In the genomic region with DNA sequence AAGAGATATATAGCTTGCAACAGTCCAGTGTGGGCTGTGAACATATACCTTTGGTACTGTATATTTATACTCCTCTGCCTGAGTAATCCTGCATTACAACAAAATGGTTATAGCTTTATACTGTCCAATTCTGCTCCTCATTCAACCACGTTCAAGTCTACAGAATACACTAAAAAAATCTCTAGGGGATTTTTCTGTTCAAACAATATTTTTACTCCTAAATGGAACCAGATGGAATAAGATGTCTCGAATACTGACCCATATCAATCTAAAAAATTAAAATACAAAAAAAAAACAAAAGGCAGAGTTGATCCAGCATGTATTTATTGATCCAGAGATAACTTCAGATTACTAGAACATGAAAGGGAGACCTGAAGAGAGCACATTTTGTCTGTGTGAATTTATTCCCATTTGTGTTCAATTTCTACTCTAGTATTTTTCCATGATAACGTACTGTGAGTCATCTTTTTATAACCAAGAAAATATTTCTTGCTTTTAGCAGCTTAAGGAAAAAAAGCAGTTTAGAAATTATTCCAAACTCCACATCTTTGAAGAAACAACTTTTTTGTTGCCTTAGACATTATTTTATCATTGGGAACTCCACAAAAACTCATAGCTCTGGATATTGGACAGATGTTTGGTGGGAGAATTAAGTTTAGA, we compare ENCODE assay signal across 1 cellular context.
TF ChIP-seq lines count a peak whose summit lies in the region.

No MANE protein-coding gene starts in this region.

TF ChIP-seq in IMR-90, 13 proteins besides CTCF, POLR2A, EP300 and RAD21 (continued from another document):
- TF ChIP-seq, protein P1, sequence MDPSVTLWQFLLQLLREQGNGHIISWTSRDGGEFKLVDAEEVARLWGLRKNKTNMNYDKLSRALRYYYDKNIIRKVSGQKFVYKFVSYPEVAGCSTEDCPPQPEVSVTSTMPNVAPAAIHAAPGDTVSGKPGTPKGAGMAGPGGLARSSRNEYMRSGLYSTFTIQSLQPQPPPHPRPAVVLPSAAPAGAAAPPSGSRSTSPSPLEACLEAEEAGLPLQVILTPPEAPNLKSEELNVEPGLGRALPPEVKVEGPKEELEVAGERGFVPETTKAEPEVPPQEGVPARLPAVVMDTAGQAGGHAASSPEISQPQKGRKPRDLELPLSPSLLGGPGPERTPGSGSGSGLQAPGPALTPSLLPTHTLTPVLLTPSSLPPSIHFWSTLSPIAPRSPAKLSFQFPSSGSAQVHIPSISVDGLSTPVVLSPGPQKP (IDR thresholded peaks at IDR 0.05; ENCODE audit: borderline replicate concordance, low read depth, low read length): no peak
- no peak for TF ChIP-seq RCOR1 (IDR thresholded peaks at IDR 0.05; ENCODE audit: insufficient replicate concordance, low read length)
- TF ChIP-seq, protein P2, sequence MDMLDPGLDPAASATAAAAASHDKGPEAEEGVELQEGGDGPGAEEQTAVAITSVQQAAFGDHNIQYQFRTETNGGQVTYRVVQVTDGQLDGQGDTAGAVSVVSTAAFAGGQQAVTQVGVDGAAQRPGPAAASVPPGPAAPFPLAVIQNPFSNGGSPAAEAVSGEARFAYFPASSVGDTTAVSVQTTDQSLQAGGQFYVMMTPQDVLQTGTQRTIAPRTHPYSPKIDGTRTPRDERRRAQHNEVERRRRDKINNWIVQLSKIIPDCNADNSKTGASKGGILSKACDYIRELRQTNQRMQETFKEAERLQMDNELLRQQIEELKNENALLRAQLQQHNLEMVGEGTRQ (IDR thresholded peaks at IDR 0.05; ENCODE audit: low read depth, low read length): no peak
- no peak for TF ChIP-seq BHLHE40 (IDR thresholded peaks at IDR 0.05; ENCODE audit: low read depth, low read length)
- TF ChIP-seq CEBPB (IDR thresholded peaks at IDR 0.05; ENCODE audit: low read depth, low read length): no peak
- no peak for TF ChIP-seq MAZ (IDR thresholded peaks at IDR 0.05; ENCODE audit: borderline replicate concordance, low read depth, low read length)
- TF ChIP-seq MAFK (IDR thresholded peaks at IDR 0.05; ENCODE audit: low read depth, low read length): no peak
- no peak for TF ChIP-seq NFE2L2 (IDR thresholded peaks at IDR 0.05; ENCODE audit: low read depth, low read length)
- TF ChIP-seq SMC3 (IDR thresholded peaks at IDR 0.05; ENCODE audit: low read depth, low read length): no peak
